Comparison of ENCODE assay signal across 1 cellular context in genomic region chr1:211546543-211546942, GRCh38.
A peak's percentile ranks its signal among the peaks of the same experiment; 100 is the strongest.
TF ChIP-seq lines count a peak whose summit lies in the region.

No MANE protein-coding gene starts in this region.

TF ChIP-seq in K562, 482 proteins besides CTCF, POLR2A, EP300 and RAD21:
- TF ChIP-seq MTA1 (IDR thresholded peaks at IDR 0.05; ENCODE audit: borderline replicate concordance) (0 out of 2 replicates have a peak, but pooled peaks have one; percentile 39), BCLAF1 (IDR thresholded peaks at IDR 0.05; ENCODE audit: borderline replicate concordance in 1 of 2, control insufficient read depth in 1 of 2, low read depth in 2 of 2, low read length in 1 of 2) (no peak), PCBP1 (IDR thresholded peaks at IDR 0.05; ENCODE audit: low read depth, low read length, poor library complexity, severe bottlenecking) (no peak), TAF9B (IDR thresholded peaks at IDR 0.05; ENCODE audit: partially characterized antibody) (no peak), ZNF316 (IDR thresholded peaks at IDR 0.05) (peak; percentile 67), CXXC5 (CRISPR knock-in tag; IDR thresholded peaks at IDR 0.05) (0 out of 2 replicates have a peak, but pooled peaks have one; percentile 15), HNRNPUL1 (IDR thresholded peaks at IDR 0.05; ENCODE audit: low read length) (no peak), EGR1 (conservative IDR thresholded peaks at IDR 0.05) (no peak), KLF16 (IDR thresholded peaks at IDR 0.05) (no peak), RCOR1 (IDR thresholded peaks at IDR 0.05; ENCODE audit: borderline replicate concordance in 1 of 2, low read depth in 2 of 2, low read length in 2 of 2) (no peak), CTBP1 (IDR thresholded peaks at IDR 0.05; ENCODE audit: borderline replicate concordance) (no peak), ASH1L (IDR thresholded peaks at IDR 0.05; ENCODE audit: borderline replicate concordance, low read depth, partially characterized antibody) (no peak), KAT8 (IDR thresholded peaks at IDR 0.05; ENCODE audit: low read depth) (no peak), KDM4B (IDR thresholded peaks at IDR 0.05; ENCODE audit: borderline replicate concordance in 2 of 2, low read depth in 1 of 2) (no peak), TSHZ1 (CRISPR knock-in tag; IDR thresholded peaks at IDR 0.05) (0 out of 2 replicates have a peak, but pooled peaks have one; percentile 31), CHD1 (IDR thresholded peaks at IDR 0.05; ENCODE audit: low read length) (no peak), ZNF277 (CRISPR knock-in tag; IDR thresholded peaks at IDR 0.05; ENCODE audit: borderline replicate concordance) (no peak), NFATC3 (IDR thresholded peaks at IDR 0.05) (no peak), HOXB6 (CRISPR knock-in tag; IDR thresholded peaks at IDR 0.05; ENCODE audit: borderline replicate concordance) (no peak), SMARCA4 (IDR thresholded peaks at IDR 0.05) (0 out of 2 replicates have a peak, but pooled peaks have one; percentile 48), DPF2 (IDR thresholded peaks at IDR 0.05) (peak; percentile 14; the same call in 1 of the 2 replicates), JUND (IDR thresholded peaks at IDR 0.05; ENCODE audit: borderline replicate concordance, low read depth, low read length) (no peak), JUND (tag; IDR thresholded peaks at IDR 0.05; ENCODE audit: borderline replicate concordance, low read depth, low read length) (no peak), GMEB1 (CRISPR knock-in tag; IDR thresholded peaks at IDR 0.05) (peak; percentile 18; the same call in 1 of the 2 replicates), ZNF655 (CRISPR knock-in tag; IDR thresholded peaks at IDR 0.05) (no peak), HBP1 (CRISPR knock-in tag; IDR thresholded peaks at IDR 0.05) (0 out of 2 replicates have a peak, but pooled peaks have one; percentile 14), ELF4 (CRISPR knock-in tag; IDR thresholded peaks at IDR 0.05) (peak; percentile 76; the same call in 1 of the 2 replicates), NCOA2 (IDR thresholded peaks at IDR 0.05; ENCODE audit: partially characterized antibody in 2 of 2) (no peak), CSDE1 (IDR thresholded peaks at IDR 0.05) (no peak), ATF1 (CRISPR knock-in tag; IDR thresholded peaks at IDR 0.05) (no peak), ATF1 (tag; IDR thresholded peaks at IDR 0.05) (no peak), GATA2 (CRISPR knock-in tag; IDR thresholded peaks at IDR 0.05) (no peak), SP1 (CRISPR knock-in tag; IDR thresholded peaks at IDR 0.05) (no peak)
- TF ChIP-seq, protein P1, sequence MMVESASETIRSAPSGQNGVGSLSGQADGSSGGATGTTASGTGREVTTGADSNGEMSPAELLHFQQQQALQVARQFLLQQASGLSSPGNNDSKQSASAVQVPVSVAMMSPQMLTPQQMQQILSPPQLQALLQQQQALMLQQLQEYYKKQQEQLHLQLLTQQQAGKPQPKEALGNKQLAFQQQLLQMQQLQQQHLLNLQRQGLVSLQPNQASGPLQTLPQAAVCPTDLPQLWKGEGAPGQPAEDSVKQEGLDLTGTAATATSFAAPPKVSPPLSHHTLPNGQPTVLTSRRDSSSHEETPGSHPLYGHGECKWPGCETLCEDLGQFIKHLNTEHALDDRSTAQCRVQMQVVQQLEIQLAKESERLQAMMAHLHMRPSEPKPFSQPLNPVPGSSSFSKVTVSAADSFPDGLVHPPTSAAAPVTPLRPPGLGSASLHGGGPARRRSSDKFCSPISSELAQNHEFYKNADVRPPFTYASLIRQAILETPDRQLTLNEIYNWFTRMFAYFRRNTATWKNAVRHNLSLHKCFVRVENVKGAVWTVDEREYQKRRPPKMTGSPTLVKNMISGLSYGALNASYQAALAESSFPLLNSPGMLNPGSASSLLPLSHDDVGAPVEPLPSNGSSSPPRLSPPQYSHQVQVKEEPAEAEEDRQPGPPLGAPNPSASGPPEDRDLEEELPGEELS (CRISPR knock-in tag; IDR thresholded peaks at IDR 0.05; ENCODE audit: borderline replicate concordance), result no peak
- TF ChIP-seq, protein P2, sequence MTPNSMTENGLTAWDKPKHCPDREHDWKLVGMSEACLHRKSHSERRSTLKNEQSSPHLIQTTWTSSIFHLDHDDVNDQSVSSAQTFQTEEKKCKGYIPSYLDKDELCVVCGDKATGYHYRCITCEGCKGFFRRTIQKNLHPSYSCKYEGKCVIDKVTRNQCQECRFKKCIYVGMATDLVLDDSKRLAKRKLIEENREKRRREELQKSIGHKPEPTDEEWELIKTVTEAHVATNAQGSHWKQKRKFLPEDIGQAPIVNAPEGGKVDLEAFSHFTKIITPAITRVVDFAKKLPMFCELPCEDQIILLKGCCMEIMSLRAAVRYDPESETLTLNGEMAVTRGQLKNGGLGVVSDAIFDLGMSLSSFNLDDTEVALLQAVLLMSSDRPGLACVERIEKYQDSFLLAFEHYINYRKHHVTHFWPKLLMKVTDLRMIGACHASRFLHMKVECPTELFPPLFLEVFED (CRISPR knock-in tag; conservative IDR thresholded peaks at IDR 0.05), result peak; percentile 76; the same call in 1 of the 2 replicates
- TF ChIP-seq, protein P3, sequence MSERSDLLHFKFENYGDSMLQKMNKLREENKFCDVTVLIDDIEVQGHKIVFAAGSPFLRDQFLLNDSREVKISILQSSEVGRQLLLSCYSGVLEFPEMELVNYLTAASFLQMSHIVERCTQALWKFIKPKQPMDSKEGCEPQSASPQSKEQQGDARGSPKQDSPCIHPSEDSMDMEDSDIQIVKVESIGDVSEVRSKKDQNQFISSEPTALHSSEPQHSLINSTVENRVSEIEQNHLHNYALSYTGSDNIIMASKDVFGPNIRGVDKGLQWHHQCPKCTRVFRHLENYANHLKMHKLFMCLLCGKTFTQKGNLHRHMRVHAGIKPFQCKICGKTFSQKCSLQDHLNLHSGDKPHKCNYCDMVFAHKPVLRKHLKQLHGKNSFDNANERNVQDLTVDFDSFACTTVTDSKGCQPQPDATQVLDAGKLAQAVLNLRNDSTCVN (CRISPR knock-in tag; IDR thresholded peaks at IDR 0.05), result 0 out of 2 replicates have a peak, but pooled peaks have one; percentile 29
- TF ChIP-seq, protein P4, sequence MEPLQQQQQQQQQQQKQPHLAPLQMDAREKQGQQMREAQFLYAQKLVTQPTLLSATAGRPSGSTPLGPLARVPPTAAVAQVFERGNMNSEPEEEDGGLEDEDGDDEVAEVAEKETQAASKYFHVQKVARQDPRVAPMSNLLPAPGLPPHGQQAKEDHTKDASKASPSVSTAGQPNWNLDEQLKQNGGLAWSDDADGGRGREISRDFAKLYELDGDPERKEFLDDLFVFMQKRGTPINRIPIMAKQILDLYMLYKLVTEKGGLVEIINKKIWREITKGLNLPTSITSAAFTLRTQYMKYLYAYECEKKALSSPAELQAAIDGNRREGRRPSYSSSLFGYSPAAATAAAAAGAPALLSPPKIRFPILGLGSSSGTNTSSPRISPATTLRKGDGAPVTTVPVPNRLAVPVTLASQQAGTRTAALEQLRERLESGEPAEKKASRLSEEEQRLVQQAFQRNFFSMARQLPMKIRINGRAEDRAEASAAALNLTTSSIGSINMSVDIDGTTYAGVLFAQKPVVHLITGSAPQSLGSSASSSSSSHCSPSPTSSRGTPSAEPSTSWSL (CRISPR knock-in tag; IDR thresholded peaks at IDR 0.05; ENCODE audit: borderline replicate concordance), result no peak
